8 cellular contexts compared by ENCODE assay signal in the genomic region with DNA sequence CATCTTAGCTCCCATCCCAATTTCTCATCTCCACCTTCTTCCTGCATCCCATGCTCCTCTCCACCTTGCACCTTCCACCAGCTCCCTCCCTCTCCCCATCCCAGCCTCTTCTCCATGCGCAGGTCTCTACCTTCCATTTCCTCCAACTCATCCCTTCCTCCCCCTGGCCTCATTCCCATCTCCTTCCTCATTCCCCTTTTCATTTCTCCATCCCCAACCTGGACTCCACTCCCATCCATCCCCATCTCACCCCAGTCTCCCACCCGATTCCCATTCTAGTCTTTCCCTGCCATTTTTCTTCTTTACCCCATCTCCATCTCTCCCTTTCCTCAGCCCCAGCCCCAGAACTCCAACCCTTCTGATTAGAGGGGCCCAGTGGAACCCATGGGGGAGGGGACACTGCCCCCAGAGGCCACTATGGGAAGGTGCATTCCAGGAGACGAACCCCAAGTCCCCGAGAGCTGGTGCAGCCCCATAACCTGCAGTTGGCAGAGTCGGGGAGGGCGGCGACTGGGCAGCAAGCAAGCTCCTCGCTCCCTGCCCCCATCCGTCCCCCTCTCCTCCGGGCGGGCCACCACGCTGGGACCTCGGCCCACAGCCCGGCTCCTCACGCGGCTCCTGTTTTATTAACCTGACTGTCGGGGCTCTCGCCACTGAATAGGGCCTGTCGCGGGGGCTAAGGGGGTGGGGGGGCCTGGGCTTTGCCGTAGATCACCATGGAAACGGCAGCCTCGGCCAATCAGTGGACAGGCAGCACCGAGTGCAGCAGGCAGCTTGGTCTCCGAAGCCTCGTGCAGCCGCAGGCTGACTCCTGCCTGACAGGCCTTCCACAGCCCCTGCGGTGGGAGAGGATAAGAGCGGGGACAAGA.
A peak's percentile ranks its signal among the peaks of the same experiment; 100 is the strongest.
DNase-seq lines count a peak whose midpoint lies in the region; ATAC-seq and TF ChIP-seq lines count a peak whose summit lies in the region.

No MANE protein-coding gene starts in this region.

- peak overlapping the region; percentile 33 for H3K4me3 Mint-ChIP-seq in mesothelial cell of epicardium

- peaks cover 11% of the 10 kb centered on the region for H3K4me1 Mint-ChIP-seq in mesothelial cell of epicardium

- no peak overlapping the region for H3K27ac Mint-ChIP-seq in mesothelial cell of epicardium

- H3K9me3 Mint-ChIP-seq in mesothelial cell of epicardium = no peaks in the 10 kb centered on the region

- ATAC-seq in HG03108 (IDR thresholded peaks at IDR 0.05; ENCODE audit: unreplicated experiment) (peak; percentile 60), GM18517 (IDR thresholded peaks at IDR 0.05; ENCODE audit: unreplicated experiment) (no peak)

- DNase-seq in SHP77 (lab: John Stamatoyannopoulos, UW) = peak; percentile 17 to 23
- no peak for DNase-seq in SHP77 treated with DMSO at 0.1 percent for 48 hours (lab: John Stamatoyannopoulos, UW)
- DNase-seq in T-helper 1 cell = peak in 3 of 5 donors; percentile 10 to 14 (median 12)
- peak; percentile 80 for DNase-seq in cerebellum (ENCODE audit: low spot score)
- DNase-seq in mesothelial cell of epicardium (ENCODE audit: low spot score in 2 of 2, unreplicated experiment in 2 of 2) = peak in 1 of 2 experiments; percentile 43
- DNase-seq in amniotic stem cell (lab: John Stamatoyannopoulos, UW) = no peak

- H3K36me3 Mint-ChIP-seq in mesothelial cell of epicardium = no peaks in the 10 kb centered on the region

- peaks cover 68% of the 10 kb centered on the region for H3K27me3 Mint-ChIP-seq in mesothelial cell of epicardium (ENCODE audit: low read depth)

- TF ChIP-seq CTCF in mesothelial cell of epicardium (IDR thresholded peaks at IDR 0.05; ENCODE audit: unreplicated experiment) = peak; percentile 69

Comparison
In these comparisons a context has a peak if more than half of its experiments do, and no peak if none do; other contexts are left out.
1. DNase-seq: peak in SHP77 (2 of 2), T-helper 1 cell (3 of 5) and cerebellum (single experiment); none in SHP77 treated with DMSO at 0.1 percent for 48 hours (single experiment) and amniotic stem cell (single experiment).